8 cellular contexts compared by ENCODE assay signal in the genomic region with DNA sequence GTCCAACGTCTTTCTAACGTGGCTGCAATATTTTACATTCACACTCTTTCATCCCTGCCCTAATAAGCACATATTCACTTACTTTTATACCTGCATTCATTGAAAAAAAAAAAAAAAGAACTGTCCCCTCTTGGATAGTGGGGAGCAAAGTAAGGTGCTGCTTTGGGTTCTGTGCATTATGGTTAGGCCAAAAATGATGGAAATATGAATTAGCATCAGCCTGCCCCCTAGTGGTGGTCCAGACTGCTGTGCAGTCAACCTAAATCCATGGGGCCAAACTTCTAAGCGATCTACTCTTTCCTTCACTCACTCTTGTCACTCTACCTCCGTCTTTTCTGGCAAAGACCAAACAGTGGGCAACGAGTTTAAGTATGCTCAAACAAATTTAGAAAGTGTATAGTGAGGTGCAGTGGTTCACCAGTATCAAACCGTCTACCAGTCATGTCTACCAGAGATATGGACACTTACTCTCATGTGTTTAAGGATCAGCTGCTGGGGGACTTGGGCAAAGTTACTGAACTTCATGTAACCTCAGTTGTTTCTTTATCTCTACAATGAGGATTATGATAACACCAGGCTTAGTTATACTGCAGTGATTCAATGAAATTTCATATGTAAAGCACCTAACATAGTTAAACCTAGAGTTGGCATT.
DNase-seq lines count a peak whose midpoint lies in the region; ATAC-seq lines count a peak whose summit lies in the region.

No MANE protein-coding gene starts in this region.

- peak; percentile 37 for DNase-seq in COLO668 (lab: John Stamatoyannopoulos, UW; ENCODE audit: unreplicated experiment)
- DNase-seq in NOMO-1 treated with DMSO at 0.1 percent for 48 hours (lab: John Stamatoyannopoulos, UW; ENCODE audit: unreplicated experiment) = peak; percentile 13
- DNase-seq in cerebellar cortex (ENCODE audit: low spot score) = peak; percentile 5
- peak; percentile 17 for DNase-seq in mucosa of gallbladder (ENCODE audit: low spot score)
- DNase-seq in activated effector memory CD4-positive, alpha-beta T cell treated with Interleukin-2 at 50 U/mL for 16 hours = no peak
- no peak for DNase-seq in NCI-H2081 treated with DMSO at 0.1 percent for 48 hours (lab: John Stamatoyannopoulos, UW)

- ATAC-seq in GM18868 (IDR thresholded peaks at IDR 0.05; ENCODE audit: unreplicated experiment) = peak; percentile 89
- peak; percentile 70 for ATAC-seq in HG03039 (IDR thresholded peaks at IDR 0.05; ENCODE audit: unreplicated experiment)

Comparison
In these comparisons a context has a peak if more than half of its experiments do, and no peak if none do; other contexts are left out.
1. DNase-seq: peak in COLO668 (single experiment), NOMO-1 treated with DMSO at 0.1 percent for 48 hours (single experiment), cerebellar cortex (single experiment) and mucosa of gallbladder (single experiment); none in activated effector memory CD4-positive, alpha-beta T cell treated with Interleukin-2 at 50 U/mL for 16 hours (single experiment) and NCI-H2081 treated with DMSO at 0.1 percent for 48 hours (single experiment).